9 cellular contexts compared by ENCODE assay signal in genomic region chr7:72953901-72954562, GRCh38. TPM values are rescaled to one million over a fixed set of nuclear protein-coding genes. Genes with fewer than 3 reads are reported as not detected.
DNase-seq lines count a peak whose midpoint lies in the region; ATAC-seq and TF ChIP-seq lines count a peak whose summit lies in the region.
"Not testable (repeated sequence)": the region's sequence is repeated elsewhere in the genome, so short reads cannot be mapped to it uniquely, and the experiment has no call there.
"Had no signal": no experiment of that assay in that cellular context is flagged by ENCODE, and none has a peak within 500 bp of the region (broad histone marks: within the 10 kb centered on the region; RNA-seq: fewer than 3 reads in every experiment).

No MANE protein-coding gene starts in this region.

- H3K4me1 ChIP-seq in mesodermal cell (ENCODE audit: control insufficient read depth, insufficient read depth, low read length, poor library complexity, severe bottlenecking); thoracic aorta (ENCODE audit: control insufficient read depth in 1 of 2, low read depth in 2 of 2): not testable (repeated sequence)

- H3K4me1 Mint-ChIP-seq in activated CD8-positive, alpha-beta memory T cell treated with anti-CD3 and anti-CD28 coated beads, Interleukin-2, amount 10 ng/mL, durations not matched to agents 7 days and 5 days = not testable (repeated sequence)

- ATAC-seq in GM18498 (IDR thresholded peaks at IDR 0.05; ENCODE audit: unreplicated experiment) = peak; percentile 54
- peak; percentile 47 for ATAC-seq in GM21367 (IDR thresholded peaks at IDR 0.05; ENCODE audit: unreplicated experiment)
- ATAC-seq in HG02870 (IDR thresholded peaks at IDR 0.05; ENCODE audit: unreplicated experiment) = peak; percentile 45
- peak; percentile 7 for ATAC-seq in HG03558 (IDR thresholded peaks at IDR 0.05; ENCODE audit: extremely low read depth, unreplicated experiment)
- ATAC-seq in activated CD8-positive, alpha-beta memory T cell treated with anti-CD3 and anti-CD28 coated beads, Interleukin-2, amount 10 ng/mL, durations not matched to agents 7 days and 5 days = peak; percentile 54
- not testable (repeated sequence) for ATAC-seq in thoracic aorta (ENCODE audit: insufficient number of reproducible peaks, low FRiP score, low read depth)

- DNase-seq in activated CD8-positive, alpha-beta memory T cell treated with anti-CD3 and anti-CD28 coated beads, Interleukin-2, amount 10 ng/mL, durations not matched to agents 7 days and 5 days; fibroblast of mammary gland (ENCODE audit: low read depth); thoracic aorta (ENCODE audit: low spot score): not testable (repeated sequence)

- not testable (repeated sequence) for TF ChIP-seq CTCF in fibroblast of mammary gland (conservative IDR thresholded peaks at IDR 0.05; ENCODE audit: control insufficient read depth, insufficient read depth, low read depth, low read length); thoracic aorta (IDR thresholded peaks at IDR 0.05)

- WGBS in mesodermal cell (ENCODE audit: insufficient coverage in 2 of 2), 2 experiments = no CpG with 5 or more reads among the region's 43 CpGs

- not testable (repeated sequence) for H3K27me3 ChIP-seq in thoracic aorta (replicated peaks; ENCODE audit: insufficient read depth)

- not testable (repeated sequence) for H3K27me3 Mint-ChIP-seq in activated CD8-positive, alpha-beta memory T cell treated with anti-CD3 and anti-CD28 coated beads, Interleukin-2, amount 10 ng/mL, durations not matched to agents 7 days and 5 days

- not testable (repeated sequence) for H3K9me3 Mint-ChIP-seq in activated CD8-positive, alpha-beta memory T cell treated with anti-CD3 and anti-CD28 coated beads, Interleukin-2, amount 10 ng/mL, durations not matched to agents 7 days and 5 days (ENCODE audit: low read depth)

- H3K4me3 Mint-ChIP-seq in activated CD8-positive, alpha-beta memory T cell treated with anti-CD3 and anti-CD28 coated beads, Interleukin-2, amount 10 ng/mL, durations not matched to agents 7 days and 5 days = not testable (repeated sequence)

- not testable (repeated sequence) for H3K27ac ChIP-seq in mesodermal cell (ENCODE audit: low read depth, low read length, severe bottlenecking); thoracic aorta

- H3K36me3 Mint-ChIP-seq in activated CD8-positive, alpha-beta memory T cell treated with anti-CD3 and anti-CD28 coated beads, Interleukin-2, amount 10 ng/mL, durations not matched to agents 7 days and 5 days = not testable (repeated sequence)

- H3K36me3 ChIP-seq in mesodermal cell (ENCODE audit: control insufficient read depth, insufficient read depth, low read length); thoracic aorta: not testable (repeated sequence)

- CTCF ChIA-PET in activated CD8-positive, alpha-beta memory T cell treated with anti-CD3 and anti-CD28 coated beads, Interleukin-2, amount 10 ng/mL, durations not matched to agents 7 days and 5 days (lab: Charles Lee) = not testable (repeated sequence)

- not testable (repeated sequence) for H3K27ac Mint-ChIP-seq in activated CD8-positive, alpha-beta memory T cell treated with anti-CD3 and anti-CD28 coated beads, Interleukin-2, amount 10 ng/mL, durations not matched to agents 7 days and 5 days

- not testable (repeated sequence) for H3K9me3 ChIP-seq in mesodermal cell (ENCODE audit: control insufficient read depth, low read length); thoracic aorta

- H3K4me3 ChIP-seq in fibroblast of mammary gland (ENCODE audit: control insufficient read depth, low read depth, low read length) = peak overlapping the region; percentile 28
- peak overlapping the region; percentile 21 for H3K4me3 ChIP-seq in mesodermal cell (ENCODE audit: extremely low read depth, insufficient read depth, low read length, poor library complexity, severe bottlenecking)
- peak overlapping the region; percentile 53 for H3K4me3 ChIP-seq in thoracic aorta

RNA-seq across cellular contexts. Expression of gene TRIM74, which starts 15.2 kb away (rescaled TPM):
- total RNA-seq in activated CD8-positive, alpha-beta memory T cell treated with anti-CD3 and anti-CD28 coated beads, Interleukin-2, amount 10 ng/mL, durations not matched to agents 7 days and 5 days = 1 to 10 TPM in 1 of 2 experiments, under 1 TPM in 1; 0.94 to 1.8 TPM
- 0.88 TPM for polyA plus RNA-seq in mesodermal cell (2013, experiment 1 of 2)
- polyA plus RNA-seq in mesodermal cell (2013, experiment 2 of 2) = 0.56 TPM
- not detected for total RNA-seq in thoracic aorta
- total RNA-seq: LHCN-M2 had no signal

RNA-seq across cellular contexts. Expression of gene POM121, which starts 29.1 kb away (rescaled TPM):
- total RNA-seq in activated CD8-positive, alpha-beta memory T cell treated with anti-CD3 and anti-CD28 coated beads, Interleukin-2, amount 10 ng/mL, durations not matched to agents 7 days and 5 days = 10 to 100 TPM; 60.2 to 67.1 TPM
- 33.8 TPM for polyA plus RNA-seq in mesodermal cell (2013, experiment 1 of 2)
- 28.0 TPM for polyA plus RNA-seq in mesodermal cell (2013, experiment 2 of 2)
- total RNA-seq in thoracic aorta = 10 to 100 TPM; 21.5 to 25.5 TPM
